In genomic region chr13:95182570-95183285, GRCh38 we compare ENCODE assay signal across 20 cellular contexts.
A peak's percentile ranks its signal among the peaks of the same experiment; 100 is the strongest.
DNase-seq lines count a peak whose midpoint lies in the region; ATAC-seq and TF ChIP-seq lines count a peak whose summit lies in the region.
"Had no signal": no experiment of that assay in that cellular context is flagged by ENCODE, and none has a peak within 500 bp of the region (broad histone marks: within the 10 kb centered on the region; RNA-seq: fewer than 3 reads in every experiment).

No MANE protein-coding gene starts in this region.

- no peak overlapping the region for H3K4me2 ChIP-seq in mammary epithelial cell (ENCODE audit: insufficient read depth, low read depth, low read length)
- H3K4me2 ChIP-seq: PC-9 had no signal

- H3K9me3 Mint-ChIP-seq in MCF 10A (ENCODE audit: unreplicated experiment), result no peaks in the 10 kb centered on the region

- no peak overlapping the region for H3K9ac ChIP-seq in mammary epithelial cell (ENCODE audit: insufficient read depth, low read length)

- CTCF ChIA-PET in MCF 10A (lab: Yijun Ruan, JAX), result interaction anchor here (0.7 to 6.4 kb wide), 6 partner anchors 6 to 1945 kb away, joined by 3 to 36 read pairs (median 4); no protein-coding TSS in a partner anchor
- CTCF ChIA-PET in mammary epithelial cell (lab: Charles Lee; ENCODE audit: low non-redundant PET), result no interaction called here

- in situ Hi-C loops in mammary epithelial cell (cut with MboI; ENCODE audit: low sequenced_read_pairs in 2 of 2), result loop anchor here in 1 of 2 donors (25.0 kb wide), 1 partner anchor 655 kb away; no protein-coding TSS in a partner anchor

- dilution Hi-C loops in mammary epithelial cell (cut with HindIII; ENCODE audit: low sequenced_read_pairs), result no loop called here

- H3K4me1 ChIP-seq in mammary epithelial cell (ENCODE audit: insufficient read depth, low read length), result no peaks in the 10 kb centered on the region
- H3K4me1 ChIP-seq: gastroesophageal sphincter, right lobe of liver had no signal

- DNase-seq in GM10266 (ENCODE audit: extremely low spot score) (peak; percentile 12), C1 segment of cervical spinal cord (lab: John Stamatoyannopoulos, UW) (no peak), MCF 10A (ENCODE audit: unreplicated experiment) (no peak), mammary epithelial cell (no peak), OCI-M2 (lab: John Stamatoyannopoulos, UW; ENCODE audit: unreplicated experiment) (no peak)
- DNase-seq: activated CD4-positive, alpha-beta T cell treated with anti-CD3 and anti-CD28 coated beads for 4 hours; Calu3; cortex of kidney; left ventricle myocardium inferior; NCI-H1048; NCI-H526 treated with DMSO at 0.1 percent for 48 hours; PC-9; right lobe of liver; stimulated activated CD4-positive, alpha-beta T cell treated with anti-CD3 and anti-CD28 coated beads, Interleukin-1b, Interleukin-23, amount 100 ng/mL, for 48 hours; substantia nigra had no signal

- no peak overlapping the region for H3K27ac ChIP-seq in mammary epithelial cell (ENCODE audit: insufficient read depth, low read depth, low read length)
- H3K27ac ChIP-seq: gastroesophageal sphincter, left ventricle myocardium inferior, PC-9, right lobe of liver, SK-N-MC had no signal

- no peak for TF ChIP-seq CTCF in GM10266 (IDR thresholded peaks at IDR 0.05; ENCODE audit: control insufficient read depth, insufficient read depth, low read depth, missing control alignments)
- no peak for TF ChIP-seq CTCF in MCF 10A (IDR thresholded peaks at IDR 0.05; ENCODE audit: unreplicated experiment)
- no peak for TF ChIP-seq CTCF in mammary epithelial cell (conservative IDR thresholded peaks at IDR 0.05 in 1 of 2, IDR thresholded peaks at IDR 0.05 in 1 of 2; ENCODE audit: extremely low read depth in 1 of 2, insufficient read depth in 1 of 2, low read depth in 1 of 2, low read length in 2 of 2)

- WGBS in mammary epithelial cell (ENCODE audit: low coverage, missing lambda C conversion rate), result 80% methylated on average over 4 of the region's 5 CpGs

- peaks cover 5% of the 10 kb centered on the region for H3K36me3 Mint-ChIP-seq in MCF 10A (ENCODE audit: insufficient read depth, unreplicated experiment)

- no peaks in the 10 kb centered on the region for H4K20me1 ChIP-seq in mammary epithelial cell (ENCODE audit: insufficient read depth, low read length)

- no peaks in the 10 kb centered on the region for H3K36me3 ChIP-seq in mammary epithelial cell (ENCODE audit: insufficient read depth, low read length)
- H3K36me3 ChIP-seq: right lobe of liver had no signal

- POLR2A ChIA-PET in MCF 10A (lab: Yijun Ruan, JAX), result no interaction called here

- H3K9me3 ChIP-seq in mammary epithelial cell (replicated peaks; ENCODE audit: insufficient read depth, low read length), result no peaks in the 10 kb centered on the region
- H3K9me3 ChIP-seq: right lobe of liver had no signal

- H3K27me3 Mint-ChIP-seq in MCF 10A (ENCODE audit: insufficient read depth, unreplicated experiment), result no peaks in the 10 kb centered on the region

- no peak overlapping the region for H2AFZ ChIP-seq in mammary epithelial cell (ENCODE audit: low read depth, low read length)
- H2AFZ ChIP-seq: PC-9 had no signal

- intact Hi-C loops in MCF 10A (cut with micrococcal nuclease) (no loop called here), mammary epithelial cell (cut with micrococcal nuclease) (no loop called here)

- H3K27ac Mint-ChIP-seq in MCF 10A (ENCODE audit: low read depth, unreplicated experiment), result no peak overlapping the region

- peaks cover 8% of the 10 kb centered on the region for H3K4me1 Mint-ChIP-seq in MCF 10A (ENCODE audit: insufficient read depth, unreplicated experiment)

- ATAC-seq in GM19395 (IDR thresholded peaks at IDR 0.05; ENCODE audit: unreplicated experiment) (peak; percentile 51), HG02759 (IDR thresholded peaks at IDR 0.05; ENCODE audit: unreplicated experiment) (peak; percentile 37), HG03521 (IDR thresholded peaks at IDR 0.05; ENCODE audit: unreplicated experiment) (peak; percentile 45)
- ATAC-seq: gastroesophageal sphincter, right lobe of liver had no signal

- H3K4me3 Mint-ChIP-seq in MCF 10A (ENCODE audit: unreplicated experiment), result no peak overlapping the region

- no peak overlapping the region for H3K4me3 ChIP-seq in mammary epithelial cell (replicated peaks in 1 of 3; ENCODE audit: insufficient read depth in 1 of 3, low read depth in 2 of 3, low read length in 3 of 3)
- H3K4me3 ChIP-seq: gastroesophageal sphincter, left ventricle myocardium inferior, PC-9, right lobe of liver, SK-N-MC had no signal

- H3K27me3 ChIP-seq in mammary epithelial cell (ENCODE audit: insufficient read depth, low read length), result no peaks in the 10 kb centered on the region
- H3K27me3 ChIP-seq: gastroesophageal sphincter, right lobe of liver had no signal

- BruUV-seq in MCF 10A (replicated peaks; lab: Mats Ljungman, UMichigan) (no TSS peak), mammary epithelial cell (replicated peaks; lab: Mats Ljungman, UMichigan) (no TSS peak)

- no peaks in the 10 kb centered on the region for H3K79me2 ChIP-seq in mammary epithelial cell (ENCODE audit: insufficient read depth, low read length)
